Comparison of ENCODE assay signal across 20 cellular contexts in genomic region chr7:55622241-55622835, GRCh38. TPM values are rescaled to one million over a fixed set of nuclear protein-coding genes. Genes with fewer than 3 reads are reported as not detected.
DNase-seq lines count a peak whose midpoint lies in the region; ATAC-seq, FAIRE-seq and TF ChIP-seq lines count a peak whose summit lies in the region.
"Had no signal": no experiment of that assay in that cellular context is flagged by ENCODE, and none has a peak within 500 bp of the region (broad histone marks: within the 10 kb centered on the region; RNA-seq: fewer than 3 reads in every experiment).

No MANE protein-coding gene starts in this region.

- H3K4me1 ChIP-seq in SK-N-SH (ENCODE audit: control insufficient read depth in 1 of 2, insufficient read depth in 2 of 2, low read depth in 1 of 2, low read length in 1 of 2), result no peaks in the 10 kb centered on the region; a peak in 1 of 4 replicates
- H3K4me1 ChIP-seq in K562 (replicated peaks in 1 of 2; ENCODE audit: control insufficient read depth in 2 of 2, insufficient read depth in 2 of 2, low read length in 2 of 2), result no peaks in the 10 kb centered on the region
- no peaks in the 10 kb centered on the region for H3K4me1 ChIP-seq in colonic mucosa
- H3K4me1 ChIP-seq in tibial artery, result no peaks in the 10 kb centered on the region
- H3K4me1 ChIP-seq: BE2C, Caco-2 had no signal

- no peak overlapping the region for H3K9ac ChIP-seq in SK-N-SH
- H3K9ac ChIP-seq in K562 (ENCODE audit: insufficient read depth in 1 of 2, low read depth in 2 of 2, low read length in 2 of 2), result no peak overlapping the region
- no peak overlapping the region for H3K9ac ChIP-seq in colonic mucosa (ENCODE audit: low read depth in 2 of 2, low read length in 2 of 2)

- H3K27ac ChIP-seq in SK-N-SH (ENCODE audit: low read depth in 2 of 2, low read length in 1 of 2) (no peak overlapping the region), K562 (ENCODE audit: extremely low read depth, low read depth, low read length) (no peak overlapping the region), colonic mucosa (no peak overlapping the region), tibial artery (no peak overlapping the region)
- H3K27ac ChIP-seq: HL-60 had no signal

- peaks cover 14% of the 10 kb centered on the region; the same call in 1 of the 2 replicates for H3K9me3 ChIP-seq in SK-N-SH
- H3K9me3 ChIP-seq in K562 (replicated peaks; ENCODE audit: control insufficient read depth, insufficient read depth, low read depth, low read length), result no peaks in the 10 kb centered on the region
- no peaks in the 10 kb centered on the region for H3K9me3 ChIP-seq in colonic mucosa
- H3K9me3 ChIP-seq in tibial artery, result no peaks in the 10 kb centered on the region
- H3K9me3 ChIP-seq: BE2C had no signal

- no peaks in the 10 kb centered on the region for H3K9me2 ChIP-seq in SK-N-SH

- H3K36me3 ChIP-seq in SK-N-SH (replicated peaks in 1 of 2; ENCODE audit: control insufficient read depth in 1 of 2, insufficient read depth in 2 of 2, low read length in 1 of 2) (no peaks in the 10 kb centered on the region), K562 (ENCODE audit: control insufficient read depth, insufficient read depth, low read length) (no peaks in the 10 kb centered on the region), colonic mucosa (no peaks in the 10 kb centered on the region), tibial artery (no peaks in the 10 kb centered on the region)
- H3K36me3 ChIP-seq: BE2C had no signal

- POLR2A ChIA-PET in SK-N-SH (lab: Yijun Ruan, JAX) (no interaction called here), K562 (lab: Yijun Ruan, JAX) (no interaction called here)

- ATAC-seq in SK-N-SH treated with all-trans-retinoic acid at 6 μM for 48 hours (no peak), K562 (no peak)

- BruUV-seq in K562 (replicated peaks; lab: Mats Ljungman, UMichigan), result no TSS peak

- CTCF ChIA-PET in SK-N-SH (lab: Yijun Ruan, JAX), result interaction anchor here (1.2 kb wide), 1 partner anchor 28 kb away, joined by 5 read pairs; no protein-coding TSS in a partner anchor
- CTCF ChIA-PET in K562 (lab: Yijun Ruan, JAX; ENCODE audit: low intra/inter-chr PET ratio), result no interaction called here

- no peaks in the 10 kb centered on the region for H3F3A ChIP-seq in SK-N-SH (replicated peaks; ENCODE audit: insufficient read depth)

- DNase-seq in SK-N-SH (no peak), NCI-H2171 treated with DMSO at 0.1 percent for 48 hours (lab: John Stamatoyannopoulos, UW) (peak; percentile 29), K562 (ENCODE audit: extremely low read depth in 1 of 4, low spot score in 3 of 4) (peak in 1 of 4 experiments; percentile 11), urothelium cell line (ENCODE audit: low spot score) (no peak), colonic mucosa (no peak), iPS-NIHi7 (ENCODE audit: extremely low spot score) (no peak), tibial artery (no peak)
- DNase-seq: BE2C; Caco-2; CD8-positive, alpha-beta memory T cell; DMS79 treated with DMSO at 0.1 percent for 48 hours; EL; HCEC 1CT; HFFc6 had no signal

- no peak overlapping the region for H3K4me3 ChIP-seq in SK-N-SH (ENCODE audit: low read depth in 2 of 2, low read length in 1 of 2)
- no peak overlapping the region for H3K4me3 ChIP-seq in K562
- no peak overlapping the region for H3K4me3 ChIP-seq in colonic mucosa
- no peak overlapping the region for H3K4me3 ChIP-seq in tibial artery

- H3K4me2 ChIP-seq in SK-N-SH (no peak overlapping the region), K562 (ENCODE audit: insufficient read depth, low read length) (no peak overlapping the region)

- WGBS in SK-N-SH (ENCODE audit: low lambda C conversion rate), result 18% methylated on average over 5 of the region's 5 CpGs
- WGBS in K562 (ENCODE audit: insufficient coverage, low coverage, missing lambda C conversion rate), result 9% methylated on average over 5 of the region's 5 CpGs

- intact Hi-C loops in K562 (cut with micrococcal nuclease), result no loop called here
- intact Hi-C loops in colonic mucosa (cut with DNase I), result no loop called here
- intact Hi-C loops in tibial artery (cut with DNase I; ENCODE audit: low total_unique reads), result no loop called here

- no peak for TF ChIP-seq POLR2A in K562 (conservative IDR thresholded peaks at IDR 0.05)

- no peak for TF ChIP-seq EP300 in SK-N-SH (IDR thresholded peaks at IDR 0.05; ENCODE audit: borderline replicate concordance in 1 of 2, low read depth in 1 of 2, low read length in 1 of 2)
- no peak for TF ChIP-seq EP300 in K562 (IDR thresholded peaks at IDR 0.05; ENCODE audit: low read length)

- no peak for TF ChIP-seq RAD21 in SK-N-SH (IDR thresholded peaks at IDR 0.05; ENCODE audit: low read length)
- TF ChIP-seq RAD21 in K562 (CRISPR knock-in tag; conservative IDR thresholded peaks at IDR 0.05 in 1 of 2, IDR thresholded peaks at IDR 0.05 in 1 of 2), result no peak

- no peak overlapping the region for H2AFZ ChIP-seq in SK-N-SH (ENCODE audit: low read depth)
- H2AFZ ChIP-seq in K562 (ENCODE audit: low read depth, low read length), result 0 out of 2 replicates have a peak overlapping the region, but pooled peaks have one; percentile 4

- no peak for TF ChIP-seq CTCF in SK-N-SH (IDR thresholded peaks at IDR 0.05)
- TF ChIP-seq CTCF in K562 (IDR thresholded peaks at IDR 0.05 in 2 of 3, conservative IDR thresholded peaks at IDR 0.05 in 1 of 3; ENCODE audit: insufficient read depth in 2 of 3, low read depth in 1 of 3, low read length in 3 of 3), result no peak
- no peak for TF ChIP-seq CTCF in colonic mucosa (IDR thresholded peaks at IDR 0.05)
- no peak for TF ChIP-seq CTCF in tibial artery (IDR thresholded peaks at IDR 0.05)

- H4K20me1 ChIP-seq in SK-N-SH (ENCODE audit: insufficient read depth) (no peaks in the 10 kb centered on the region), K562 (replicated peaks; ENCODE audit: control insufficient read depth, insufficient read depth, low read length) (no peaks in the 10 kb centered on the region)

- no peak for FAIRE-seq in K562 (lab: Jason Lieb, UNC)
- FAIRE-seq in urothelium cell line (lab: Jason Lieb, UNC), result peak; percentile 35
- FAIRE-seq: A204.1, G401.6, GM12892, GM19239 had no signal

- in situ Hi-C loops in K562 (cut with MboI), result no loop called here

- no peaks in the 10 kb centered on the region for H3K79me2 ChIP-seq in SK-N-SH (ENCODE audit: insufficient read depth)
- H3K79me2 ChIP-seq in K562 (ENCODE audit: control insufficient read depth, insufficient read depth, low read length), result no peaks in the 10 kb centered on the region

- no peaks in the 10 kb centered on the region; the same call in 1 of the 2 replicates for H3K27me3 ChIP-seq in SK-N-SH (ENCODE audit: insufficient read depth)
- H3K27me3 ChIP-seq in K562 (ENCODE audit: control insufficient read depth in 2 of 2, insufficient read depth in 2 of 2, low read length in 2 of 2), result no peaks in the 10 kb centered on the region
- H3K27me3 ChIP-seq in colonic mucosa, result no peaks in the 10 kb centered on the region
- H3K27me3 ChIP-seq in tibial artery, result peaks cover 0 to 4% of the 10 kb centered on the region in 2 donors
- H3K27me3 ChIP-seq: BE2C had no signal

- no peaks in the 10 kb centered on the region for H3K9me1 ChIP-seq in K562 (ENCODE audit: control insufficient read depth, insufficient read depth, low read length)

TF ChIP-seq in SK-N-SH, 30 proteins besides CTCF, POLR2A, EP300 and RAD21:
- TF ChIP-seq NRF1 (IDR thresholded peaks at IDR 0.05; ENCODE audit: low read depth, low read length) (0 out of 2 replicates have a peak, but pooled peaks have one; percentile 30), RCOR1 (IDR thresholded peaks at IDR 0.05; ENCODE audit: low read length) (no peak)

TF ChIP-seq in K562, 482 proteins besides CTCF, POLR2A, EP300 and RAD21:
- no peak for TF ChIP-seq RBM25 (IDR thresholded peaks at IDR 0.05; ENCODE audit: low read depth, low read length, severe bottlenecking)
- TF ChIP-seq NRF1 (conservative IDR thresholded peaks at IDR 0.05 in 1 of 2, IDR thresholded peaks at IDR 0.05 in 1 of 2), result peak; percentile 87 to 89

RNA-seq across cellular contexts. Expression of gene VOPP1, which starts 50.0 kb away (rescaled TPM):
- polyA plus RNA-seq in SK-N-SH (2012; rRNA removed), result 69.5 and 79.3 TPM in 2 replicates
- 77.0 and 82.6 TPM in 2 replicates for polyA plus RNA-seq in SK-N-SH (2012; cell fraction: cytosol; rRNA removed)
- 32.4 and 38.8 TPM in 2 replicates for polyA plus RNA-seq in SK-N-SH (2012; cell fraction: nucleus; rRNA removed)
- 22.5 and 27.7 TPM in 2 replicates for total RNA-seq in K562 (2011; cell fraction: chromatin; rRNA removed; ENCODE audit: low replicate concordance)
- 28.4 and 32.9 TPM in 2 replicates for total RNA-seq in K562 (2011; cell fraction: nucleolus; rRNA removed)
- total RNA-seq in K562 (2011; cell fraction: nucleoplasm; rRNA removed), result 36.5 and 44.2 TPM in 2 replicates
- total RNA-seq in K562 (2014; rRNA removed), result 31.0 and 41.3 TPM in 2 replicates
- 32.4 and 32.8 TPM in 2 replicates for total RNA-seq in K562 (2014; rRNA removed; fragmentation: Illumina TruSeq; extraction: Trizol)
- 33.1 and 35.9 TPM in 2 replicates for total RNA-seq in K562 (2015; rRNA removed; fragmentation: Illumina TruSeq; extraction: Trizol)
- 45.8 and 47.0 TPM in 2 replicates for total RNA-seq in K562 (2021)
- polyA plus RNA-seq in K562 (2011; rRNA removed), result 27.3 and 32.5 TPM in 2 replicates
- polyA plus RNA-seq in K562 (2011; cell fraction: cytosol; rRNA removed), result 31.1 and 42.4 TPM in 2 replicates
- 13.2 and 14.1 TPM in 2 replicates for polyA plus RNA-seq in K562 (2011; cell fraction: nucleus; rRNA removed)
- polyA plus RNA-seq in K562 (2012), result 32.7 and 35.8 TPM in 2 replicates
- polyA plus RNA-seq in K562 (2014; fragmentation: Illumina TruSeq; extraction: Trizol), result 31.2 and 36.5 TPM in 2 replicates
- polyA plus RNA-seq in K562 (2014; fragmentation: Nextera tagmentation; extraction: Ambion mirVana), result 10 to 100 TPM in 1 of 2 experiments, 1 to 10 TPM in 1; 8.2 to 11.0 TPM
- 31.0 and 35.3 TPM in 2 replicates for polyA plus RNA-seq in K562 (2014; rRNA removed)
- polyA minus RNA-seq in K562 (2011; rRNA and poly(A)+ RNA removed), result 36.3 and 42.1 TPM in 2 replicates
- polyA minus RNA-seq in K562 (2011; cell fraction: cytosol; rRNA and poly(A)+ RNA removed), result 30.5 and 37.7 TPM in 2 replicates
- polyA minus RNA-seq in K562 (2011; cell fraction: nucleus; rRNA and poly(A)+ RNA removed), result 6.7 and 7.6 TPM in 2 replicates
- total RNA-seq in colonic mucosa, result 10 to 100 TPM; 70.3 to 73.4 TPM

Comparison
In these comparisons a context has a peak if more than half of its experiments do, and no peak if none do; other contexts are left out.
1. Of the 27 proteins assayed by ChIP-seq in both K562 and SK-N-SH: peak only in K562: none; only in SK-N-SH: none; in both: NRF1; in neither: 26.